ENCODE assay signal across 1 cellular context in the genomic region with DNA sequence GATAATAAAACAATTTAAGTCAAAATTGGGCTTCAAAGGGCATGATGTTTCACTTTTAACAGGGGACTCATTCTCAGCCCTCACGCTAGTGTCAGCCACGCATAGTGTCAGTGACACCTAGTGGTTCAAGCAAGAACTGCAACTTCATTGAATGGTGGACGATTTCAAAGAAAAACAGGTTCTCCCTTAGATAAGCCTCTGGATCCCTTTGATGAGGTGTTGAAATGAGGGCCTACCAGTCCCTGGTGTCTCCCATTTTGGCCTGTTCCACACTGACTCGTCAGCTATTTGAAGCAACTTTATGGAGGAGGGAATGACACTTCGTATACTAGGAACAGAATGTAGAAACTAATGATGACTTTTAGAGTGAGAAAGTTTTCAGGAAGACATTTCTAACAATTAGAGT.
TF ChIP-seq lines count a peak whose summit lies in the region.

No MANE protein-coding gene starts in this region.

TF ChIP-seq in K562, 482 proteins besides CTCF, POLR2A, EP300 and RAD21 (continued from another document and continues in another):
- peak; percentile 53 for TF ChIP-seq PRDM10 (IDR thresholded peaks at IDR 0.05; ENCODE audit: partially characterized antibody)
- TF ChIP-seq MEIS2 (IDR thresholded peaks at IDR 0.05; ENCODE audit: partially characterized antibody) = peak; percentile 78
- TF ChIP-seq, protein P1, sequence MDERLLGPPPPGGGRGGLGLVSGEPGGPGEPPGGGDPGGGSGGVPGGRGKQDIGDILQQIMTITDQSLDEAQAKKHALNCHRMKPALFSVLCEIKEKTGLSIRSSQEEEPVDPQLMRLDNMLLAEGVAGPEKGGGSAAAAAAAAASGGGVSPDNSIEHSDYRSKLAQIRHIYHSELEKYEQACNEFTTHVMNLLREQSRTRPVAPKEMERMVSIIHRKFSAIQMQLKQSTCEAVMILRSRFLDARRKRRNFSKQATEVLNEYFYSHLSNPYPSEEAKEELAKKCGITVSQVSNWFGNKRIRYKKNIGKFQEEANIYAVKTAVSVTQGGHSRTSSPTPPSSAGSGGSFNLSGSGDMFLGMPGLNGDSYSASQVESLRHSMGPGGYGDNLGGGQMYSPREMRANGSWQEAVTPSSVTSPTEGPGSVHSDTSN (CRISPR knock-in tag; IDR thresholded peaks at IDR 0.05; ENCODE audit: low read depth) = no peak
- TF ChIP-seq, protein P1 (tag; conservative IDR thresholded peaks at IDR 0.05; ENCODE audit: low read depth) = peak; percentile 84
- peak; percentile 57; the same call in 1 of the 2 replicates for TF ChIP-seq CC2D1A (IDR thresholded peaks at IDR 0.05)
- TF ChIP-seq YY1 (IDR thresholded peaks at IDR 0.05; ENCODE audit: borderline replicate concordance in 1 of 3, control insufficient read depth in 1 of 3, extremely low read depth in 1 of 3, insufficient read depth in 3 of 3, insufficient read length in 1 of 3, insufficient replicate concordance in 2 of 3, low read depth in 1 of 3, low read length in 2 of 3) = peak in 1 of 3 experiments; percentile 48
- no peak for TF ChIP-seq KDM2B (CRISPR knock-in tag; IDR thresholded peaks at IDR 0.05)
- TF ChIP-seq NFE2 (IDR thresholded peaks at IDR 0.05; ENCODE audit: low read depth) = peak; percentile 35; the same call in 1 of the 2 replicates
- TF ChIP-seq CEBPB (tag; IDR thresholded peaks at IDR 0.05) = no peak
- no peak for TF ChIP-seq ZNF644 (tag; IDR thresholded peaks at IDR 0.05; ENCODE audit: low read depth)
- no peak for TF ChIP-seq ZNF121 (CRISPR knock-in tag; conservative IDR thresholded peaks at IDR 0.05)
- TF ChIP-seq PHF20 (IDR thresholded peaks at IDR 0.05; ENCODE audit: partially characterized antibody) = no peak
- no peak for TF ChIP-seq CBFA2T2 (conservative IDR thresholded peaks at IDR 0.05)
- no peak for TF ChIP-seq ZNF311 (CRISPR knock-in tag; IDR thresholded peaks at IDR 0.05)
- 0 out of 2 replicates have a peak, but pooled peaks have one; percentile 20 for TF ChIP-seq MAFG (tag; conservative IDR thresholded peaks at IDR 0.05)
- TF ChIP-seq L3MBTL2 (IDR thresholded peaks at IDR 0.05) = no peak
- TF ChIP-seq NR0B1 (IDR thresholded peaks at IDR 0.05; ENCODE audit: partially characterized antibody) = no peak
- TF ChIP-seq PRMT5 (CRISPR knock-in tag; IDR thresholded peaks at IDR 0.05) = no peak
- no peak for TF ChIP-seq ATF1 (CRISPR knock-in tag; IDR thresholded peaks at IDR 0.05)
- 0 out of 2 replicates have a peak, but pooled peaks have one; percentile 11 for TF ChIP-seq ATF1 (tag; IDR thresholded peaks at IDR 0.05)
- no peak for TF ChIP-seq HDGF (IDR thresholded peaks at IDR 0.05)
- TF ChIP-seq XRCC5 (IDR thresholded peaks at IDR 0.05; ENCODE audit: low read depth, low read length) = no peak
- no peak for TF ChIP-seq ZNF134 (CRISPR knock-in tag; conservative IDR thresholded peaks at IDR 0.05)
- peak; percentile 76 for TF ChIP-seq ZBTB40 (IDR thresholded peaks at IDR 0.05)
- no peak for TF ChIP-seq ZBTB40 (CRISPR knock-in tag; IDR thresholded peaks at IDR 0.05)
- peak; percentile 80 for TF ChIP-seq SMC3 (conservative IDR thresholded peaks at IDR 0.05; ENCODE audit: insufficient read depth, low read depth, low read length)
- TF ChIP-seq CAMTA2 (CRISPR knock-in tag; conservative IDR thresholded peaks at IDR 0.05) = no peak
- TF ChIP-seq HNRNPLL (IDR thresholded peaks at IDR 0.05; ENCODE audit: low read depth, low read length, poor library complexity, severe bottlenecking) = no peak
- TF ChIP-seq ETS2 (tag; IDR thresholded peaks at IDR 0.05; ENCODE audit: borderline replicate concordance, poor library complexity, severe bottlenecking) = no peak
- TF ChIP-seq TAL1 (IDR thresholded peaks at IDR 0.05) = peak; percentile 47
- no peak for TF ChIP-seq MLLT1 (IDR thresholded peaks at IDR 0.05)
- no peak for TF ChIP-seq ELF4 (CRISPR knock-in tag; IDR thresholded peaks at IDR 0.05)
- TF ChIP-seq ZFP1 (CRISPR knock-in tag; IDR thresholded peaks at IDR 0.05) = no peak
- peak in 1 of 2 experiments; percentile 27; a peak in 1 of 4 replicates for TF ChIP-seq RCOR1 (IDR thresholded peaks at IDR 0.05; ENCODE audit: borderline replicate concordance in 1 of 2, low read depth in 2 of 2, low read length in 2 of 2)
- TF ChIP-seq TEAD4 (IDR thresholded peaks at IDR 0.05; ENCODE audit: low read length) = peak; percentile 51; the same call in 1 of the 2 replicates
- TF ChIP-seq TEAD4 (CRISPR knock-in tag; IDR thresholded peaks at IDR 0.05; ENCODE audit: borderline replicate concordance) = no peak
- peak; percentile 35 for TF ChIP-seq ARID1B (IDR thresholded peaks at IDR 0.05)
- no peak for TF ChIP-seq TGIF2 (CRISPR knock-in tag; IDR thresholded peaks at IDR 0.05)
- TF ChIP-seq ZNF253 (CRISPR knock-in tag; conservative IDR thresholded peaks at IDR 0.05) = no peak
- no peak for TF ChIP-seq MBD1 (CRISPR knock-in tag; IDR thresholded peaks at IDR 0.05)
- TF ChIP-seq KLF16 (IDR thresholded peaks at IDR 0.05) = 0 out of 2 replicates have a peak, but pooled peaks have one; percentile 15
- no peak for TF ChIP-seq WHSC1 (IDR thresholded peaks at IDR 0.05; ENCODE audit: low read length)
- TF ChIP-seq ATF7 (IDR thresholded peaks at IDR 0.05) = peak; percentile 42; the same call in 1 of the 2 replicates
